34 cellular contexts compared by ENCODE assay signal in the genomic region with DNA sequence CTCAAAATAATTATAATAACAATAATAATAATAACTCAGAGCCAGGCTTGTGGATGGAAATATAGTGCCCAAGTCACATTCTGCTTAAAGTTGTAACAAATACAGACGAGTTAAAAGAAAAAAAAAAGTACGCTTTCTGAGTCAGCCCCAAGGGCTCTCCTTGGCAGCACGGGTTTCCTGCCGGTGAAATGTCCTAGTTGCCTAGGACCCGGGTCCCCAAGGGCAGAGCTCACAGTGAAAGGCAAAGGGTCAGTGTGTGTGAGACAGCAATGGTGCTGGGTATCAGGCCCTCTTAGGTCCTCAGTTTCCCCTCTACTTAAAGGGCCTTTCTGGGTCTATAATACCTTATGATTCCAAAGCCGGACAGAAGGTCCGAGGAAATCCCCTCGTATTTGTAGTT.
"Had no signal": no experiment of that assay in that cellular context is flagged by ENCODE, and none has a peak within 500 bp of the region (broad histone marks: within the 10 kb centered on the region; RNA-seq: fewer than 3 reads in every experiment).

No MANE protein-coding gene starts in this region.

- H3K27ac ChIP-seq: KMS-11 had no signal

- DNase-seq: Karpas-422, Kasumi-1, KG1, MG63, MM.1S, MV-4-11, NCI-H1048, NCI-H1092, NCI-H1092 treated with DMSO at 0.1 percent for 48 hours, NCI-H1105, NCI-H1105 treated with DMSO at 0.1 percent for 48 hours, NCI-H1417, NCI-H1417 treated with DMSO at 0.1 percent for 48 hours, NCI-H1436, NCI-H1436 treated with DMSO at 0.1 percent for 48 hours, NCI-H146, NCI-H1694, NCI-H1694 treated with DMSO at 0.1 percent for 48 hours, NCI-H187, NCI-H187 treated with DMSO at 0.1 percent for 48 hours, NCI-H1930, NCI-H2029, NCI-H2029 treated with DMSO at 0.1 percent for 48 hours, NCI-H2081, NCI-H2081 treated with DMSO at 0.1 percent for 48 hours, NCI-H2107, NCI-H2171, NCI-H2171 treated with DMSO at 0.1 percent for 48 hours, NCI-H2227 treated with DMSO at 0.1 percent for 48 hours, NCI-H226, NCI-H345, NCI-H446, NCI-H446 treated with DMSO at 0.1 percent for 48 hours had no signal

- H3K4me3 ChIP-seq: MG63 had no signal

- H3K36me3 ChIP-seq: MG63 had no signal

- H3K27me3 ChIP-seq: MG63 had no signal

- H3K9me3 ChIP-seq: MG63 had no signal
